In genomic region chr2:68244456-68244855, GRCh38 we compare ENCODE assay signal across 1 cellular context.
TF ChIP-seq lines count a peak whose summit lies in the region.

No MANE protein-coding gene starts in this region.

TF ChIP-seq in K562, 482 proteins besides CTCF, POLR2A, EP300 and RAD21:
- peak; percentile 1; the same call in 1 of the 2 replicates for TF ChIP-seq ZNF316 (IDR thresholded peaks at IDR 0.05)
- no peak for TF ChIP-seq TSHZ1 (CRISPR knock-in tag; IDR thresholded peaks at IDR 0.05)
- TF ChIP-seq ARNT (IDR thresholded peaks at IDR 0.05): 0 out of 4 replicates have a peak, but pooled peaks of 1 of the 2 experiments have one; percentile 51
- TF ChIP-seq SPI1 (IDR thresholded peaks at IDR 0.05; ENCODE audit: borderline replicate concordance, low read depth, low read length): no peak
- no peak for TF ChIP-seq CLOCK (CRISPR knock-in tag; IDR thresholded peaks at IDR 0.05; ENCODE audit: borderline replicate concordance)
- no peak for TF ChIP-seq ZBTB40 (IDR thresholded peaks at IDR 0.05)
- TF ChIP-seq ZBTB40 (CRISPR knock-in tag; IDR thresholded peaks at IDR 0.05): no peak
- TF ChIP-seq ZNF449 (CRISPR knock-in tag; IDR thresholded peaks at IDR 0.05): no peak
TF ChIP-seq in K562: peak in this region for 2.
